In genomic region chr22:42417645-42418303, GRCh38 we compare ENCODE assay signal across 26 cellular contexts. TPM values are rescaled to one million over a fixed set of nuclear protein-coding genes. Genes with fewer than 3 reads are reported as not detected.
"Had no signal": no experiment of that assay in that cellular context is flagged by ENCODE, and none has a peak within 500 bp of the region (broad histone marks: within the 10 kb centered on the region; RNA-seq: fewer than 3 reads in every experiment).

No MANE protein-coding gene starts in this region.

- DNase-seq: activated CD4-positive, alpha-beta T cell treated with anti-CD3 and anti-CD28 coated beads for 48 hours; activated CD4-positive, CD25-positive, alpha-beta regulatory T cell; activated CD8-positive, alpha-beta T cell treated with anti-CD3 and anti-CD28 coated beads for 36 hours; activated naive CD4-positive, alpha-beta T cell treated with anti-CD3 and anti-CD28 coated beads for 36 hours; activated naive CD8-positive, alpha-beta T cell treated with anti-CD3 and anti-CD28 coated beads, Interleukin-2, amount 50 U/mL, for 24 hours; activated T-cell treated with anti-CD3 and anti-CD28 coated beads, Interleukin-2, amount 50 U/mL, for 1 hour; anterior cingulate cortex; brain microvascular endothelial cell; colonic mucosa; foreskin keratinocyte; islet precursor cell; lower lobe of right lung; midbrain; stimulated activated naive CD8-positive, alpha-beta T cell treated with anti-CD3 and anti-CD28 coated beads, Interleukin-15, amount 100 ng/mL, for 72 hours; T-cell; T1000; trophoblast cell had no signal

- H3K27me3 Mint-ChIP-seq: activated CD8-positive, alpha-beta T cell treated with anti-CD3 and anti-CD28 coated beads for 36 hours; activated naive CD8-positive, alpha-beta T cell treated with anti-CD3 and anti-CD28 coated beads, Interleukin-2, amount 50 U/mL, for 24 hours had no signal

- H3K4me3 Mint-ChIP-seq: activated CD8-positive, alpha-beta T cell treated with anti-CD3 and anti-CD28 coated beads for 36 hours; activated naive CD4-positive, alpha-beta T cell treated with anti-CD3 and anti-CD28 coated beads for 36 hours; activated naive CD8-positive, alpha-beta T cell treated with anti-CD3 and anti-CD28 coated beads, Interleukin-2, amount 50 U/mL, for 24 hours; central memory CD8-positive, alpha-beta T cell; stimulated activated naive CD8-positive, alpha-beta T cell treated with anti-CD3 and anti-CD28 coated beads, Interleukin-15, amount 100 ng/mL, for 72 hours; T-cell had no signal

- H3K4me3 ChIP-seq: colonic mucosa, hepatocyte, lower lobe of right lung, prostate gland, right atrium auricular region, suprapubic skin had no signal

- H3K4me1 Mint-ChIP-seq: activated naive CD8-positive, alpha-beta T cell treated with anti-CD3 and anti-CD28 coated beads, Interleukin-2, amount 50 U/mL, for 24 hours had no signal

- H3K27me3 ChIP-seq: colonic mucosa, hepatocyte, right atrium auricular region, suprapubic skin had no signal

- H3K9me3 ChIP-seq: colonic mucosa, lower lobe of right lung, prostate gland, right atrium auricular region, suprapubic skin had no signal

- H3K9me3 Mint-ChIP-seq: activated CD8-positive, alpha-beta T cell treated with anti-CD3 and anti-CD28 coated beads for 36 hours; activated naive CD4-positive, alpha-beta T cell treated with anti-CD3 and anti-CD28 coated beads for 36 hours; activated naive CD8-positive, alpha-beta T cell treated with anti-CD3 and anti-CD28 coated beads, Interleukin-2, amount 50 U/mL, for 24 hours; activated T-helper 2 cell treated with anti-CD3 and anti-CD28 coated beads, Interferon-gamma antibody, Interleukin-2, Interleukin-4, amounts not matched to agents 10 μg/mL and 5 μg/mL and 100 μg/mL, durations not matched to agents 14 hours and 24 hours and 36 hours; central memory CD8-positive, alpha-beta T cell; stimulated activated naive CD8-positive, alpha-beta T cell treated with anti-CD3 and anti-CD28 coated beads, Interleukin-15, amount 100 ng/mL, for 72 hours; T-cell had no signal

- H3K79me2 ChIP-seq: hepatocyte had no signal

- H3K36me3 Mint-ChIP-seq: T-cell had no signal

- ATAC-seq: activated CD8-positive, alpha-beta T cell treated with anti-CD3 and anti-CD28 coated beads for 36 hours; activated naive CD8-positive, alpha-beta T cell treated with anti-CD3 and anti-CD28 coated beads, Interleukin-2, amount 50 U/mL, for 24 hours; foreskin keratinocyte; stimulated activated naive CD8-positive, alpha-beta T cell treated with anti-CD3 and anti-CD28 coated beads, Interleukin-15, amount 100 ng/mL, for 72 hours; T-cell had no signal

- H3K27ac Mint-ChIP-seq: activated CD8-positive, alpha-beta T cell treated with anti-CD3 and anti-CD28 coated beads for 36 hours; activated naive CD4-positive, alpha-beta T cell treated with anti-CD3 and anti-CD28 coated beads for 36 hours; activated naive CD8-positive, alpha-beta T cell treated with anti-CD3 and anti-CD28 coated beads, Interleukin-2, amount 50 U/mL, for 24 hours; activated T-helper 2 cell treated with anti-CD3 and anti-CD28 coated beads, Interferon-gamma antibody, Interleukin-2, Interleukin-4, amounts not matched to agents 10 μg/mL and 5 μg/mL and 100 μg/mL, durations not matched to agents 14 hours and 24 hours and 36 hours; T-cell had no signal

- H3K27ac ChIP-seq: brain microvascular endothelial cell, colonic mucosa, foreskin keratinocyte, hepatocyte, lower lobe of right lung, right atrium auricular region, suprapubic skin had no signal

- H3K4me1 ChIP-seq: colonic mucosa, foreskin keratinocyte, prostate gland, right atrium auricular region had no signal

- H3K4me2 ChIP-seq: hepatocyte had no signal

- H2AFZ ChIP-seq: hepatocyte had no signal

- H3K36me3 ChIP-seq: brain microvascular endothelial cell, colonic mucosa, lower lobe of right lung, prostate gland, right atrium auricular region, suprapubic skin had no signal

RNA-seq across cellular contexts. Expression of gene NFAM1, which starts 14.4 kb away (rescaled TPM):
- total RNA-seq: epithelial cell of proximal tubule, foreskin keratinocyte, osteocyte had no signal
- polyA plus RNA-seq: fibroblast of lung, foreskin keratinocyte had no signal
